26 cellular contexts compared by ENCODE assay signal in genomic region chr6:137365648-137366047, GRCh38.
DNase-seq lines count a peak whose midpoint lies in the region; ATAC-seq, FAIRE-seq and TF ChIP-seq lines count a peak whose summit lies in the region.
"Had no signal": no experiment of that assay in that cellular context is flagged by ENCODE, and none has a peak within 500 bp of the region (broad histone marks: within the 10 kb centered on the region; RNA-seq: fewer than 3 reads in every experiment).

No MANE protein-coding gene starts in this region.

- no peak overlapping the region for H3K27ac ChIP-seq in HepG2 (ENCODE audit: extremely low read length, insufficient read depth, low read length)
- H3K27ac ChIP-seq in right lobe of liver = no peak overlapping the region
- peak overlapping the region; percentile 87 for H3K27ac ChIP-seq in endodermal cell (ENCODE audit: low read depth, low read length)
- H3K27ac ChIP-seq in aorta (ENCODE audit: low read depth in 1 of 2, low read length in 2 of 2) = no peak overlapping the region
- H3K27ac ChIP-seq: 22Rv1, C4-2B, KMS-11, Peyer's patch had no signal

- DNase-seq in HepG2 (ENCODE audit: low spot score) = peak; percentile 66
- DNase-seq in right lobe of liver = no peak
- no peak for DNase-seq in endodermal cell
- DNase-seq in neural crest cell (ENCODE audit: low read depth, low spot score) = no peak
- DNase-seq in aorta = no peak
- no peak for DNase-seq in mucosa of descending colon
- DNase-seq in activated T-cell treated with anti-CD3 and anti-CD28 coated beads, Interleukin-2, amount 50 U/mL, for 72 hours = no peak
- DNase-seq: Caco-2; CD8-positive, alpha-beta T cell; EL; GF-D8; HCEC 1CT; MM.1S; NCI-H1694; NCI-H2029 treated with DMSO at 0.1 percent for 48 hours; NCI-H2227 treated with DMSO at 0.1 percent for 48 hours; Peyer's patch; SK-N-SH had no signal

- BruUV-seq in HepG2 (replicated peaks; lab: Mats Ljungman, UMichigan) = no TSS peak

- no peak overlapping the region for H3K4me3 ChIP-seq in HepG2 (replicated peaks in 1 of 3; ENCODE audit: insufficient read depth in 1 of 3, low read depth in 2 of 3, low read length in 3 of 3)
- H3K4me3 ChIP-seq in right lobe of liver = no peak overlapping the region
- H3K4me3 ChIP-seq in endodermal cell (ENCODE audit: low read length) = no peak overlapping the region
- H3K4me3 ChIP-seq in aorta (ENCODE audit: low read length in 2 of 2) = no peak overlapping the region
- H3K4me3 ChIP-seq in mucosa of descending colon = no peak overlapping the region
- H3K4me3 ChIP-seq: Peyer's patch had no signal

- H2AFZ ChIP-seq in HepG2 (ENCODE audit: low read length) = no peak overlapping the region

- H3K27ac Mint-ChIP-seq in endodermal cell (no peak overlapping the region), neural crest cell (ENCODE audit: unreplicated experiment) (peak overlapping the region; percentile 57)
- H3K27ac Mint-ChIP-seq in activated T-cell treated with anti-CD3 and anti-CD28 coated beads, Interleukin-2, amount 50 U/mL, for 72 hours = no peak overlapping the region
- H3K27ac Mint-ChIP-seq: B cell; CD8-positive, alpha-beta T cell; IgD-negative memory B cell had no signal

- in situ Hi-C loops in HepG2 (cut with HindIII; ENCODE audit: extremely low pct_ligation_motif_present, low pct_unique_long_range_greater_than_20kb) = no loop called here

- TF ChIP-seq RAD21 in HepG2 (CRISPR knock-in tag; IDR thresholded peaks at IDR 0.05) = no peak

- no peak for FAIRE-seq in HepG2 (lab: Jason Lieb, UNC)
- FAIRE-seq: GM12891, GM19239 had no signal

- H3K4me1 ChIP-seq in HepG2 (ENCODE audit: insufficient read depth, low read length) (peaks cover 28% of the 10 kb centered on the region), right lobe of liver (peaks cover 0 to 3% (median 1%) of the 10 kb centered on the region in 4 donors), endodermal cell (ENCODE audit: control insufficient read depth, insufficient read depth, low read length) (no peaks in the 10 kb centered on the region), aorta (ENCODE audit: control insufficient read depth in 1 of 2, insufficient read depth in 2 of 2, low read length in 2 of 2) (no peaks in the 10 kb centered on the region), mucosa of descending colon (ENCODE audit: low read depth) (no peaks in the 10 kb centered on the region)
- H3K4me1 ChIP-seq: Caco-2, Peyer's patch had no signal

- ATAC-seq in HepG2 (peak; percentile 76), right lobe of liver (no peak), aorta (ENCODE audit: low FRiP score) (peak; percentile 19), GM19328 (IDR thresholded peaks at IDR 0.05; ENCODE audit: unreplicated experiment) (no peak), mucosa of descending colon (no peak)
- ATAC-seq in activated T-cell treated with anti-CD3 and anti-CD28 coated beads, Interleukin-2, amount 50 U/mL, for 72 hours (replicated peaks in 1 of 2) = no peak
- ATAC-seq: CD8-positive, alpha-beta T cell had no signal

- no peaks in the 10 kb centered on the region for H3K36me3 Mint-ChIP-seq in endodermal cell (ENCODE audit: low read depth)
- H3K36me3 Mint-ChIP-seq in neural crest cell (ENCODE audit: low read depth) = no peaks in the 10 kb centered on the region
- no peaks in the 10 kb centered on the region for H3K36me3 Mint-ChIP-seq in activated T-cell treated with anti-CD3 and anti-CD28 coated beads, Interleukin-2, amount 50 U/mL, for 72 hours (ENCODE audit: insufficient read depth in 2 of 2)
- H3K36me3 Mint-ChIP-seq: CD8-positive, alpha-beta T cell had no signal

- H3K4me3 Mint-ChIP-seq in endodermal cell (no peak overlapping the region), neural crest cell (no peak overlapping the region)
- H3K4me3 Mint-ChIP-seq in activated T-cell treated with anti-CD3 and anti-CD28 coated beads, Interleukin-2, amount 50 U/mL, for 72 hours = no peak overlapping the region
- H3K4me3 Mint-ChIP-seq: B cell; CD8-positive, alpha-beta T cell; IgD-negative memory B cell had no signal

- H3K9me3 ChIP-seq in HepG2 (ENCODE audit: low read length) (no peaks in the 10 kb centered on the region), right lobe of liver (no peaks in the 10 kb centered on the region), endodermal cell (ENCODE audit: control insufficient read depth, low read length) (no peaks in the 10 kb centered on the region), aorta (ENCODE audit: control insufficient read depth, low read length) (no peaks in the 10 kb centered on the region), mucosa of descending colon (no peaks in the 10 kb centered on the region)
- H3K9me3 ChIP-seq: Caco-2, Peyer's patch, SK-N-SH had no signal

- intact Hi-C loops in HepG2 (cut with micrococcal nuclease; ENCODE audit: unreplicated experiment) = no loop called here
- intact Hi-C loops in right lobe of liver (cut with DNase I) = no loop called here
- intact Hi-C loops in aorta (cut with DNase I) = no loop called here
- intact Hi-C loops in mucosa of descending colon (cut with DNase I, micrococcal nuclease) = no loop called here

- no peaks in the 10 kb centered on the region for H3K27me3 Mint-ChIP-seq in endodermal cell (ENCODE audit: insufficient read depth)
- peaks cover 93% of the 10 kb centered on the region for H3K27me3 Mint-ChIP-seq in neural crest cell (ENCODE audit: low read depth)
- H3K27me3 Mint-ChIP-seq in activated T-cell treated with anti-CD3 and anti-CD28 coated beads, Interleukin-2, amount 50 U/mL, for 72 hours (ENCODE audit: low read depth) = no peaks in the 10 kb centered on the region
- H3K27me3 Mint-ChIP-seq: B cell, IgD-negative memory B cell had no signal

- WGBS in HepG2 (ENCODE audit: low lambda C conversion rate) = 70% methylated on average over 9 of the region's 9 CpGs
- 73% methylated on average over 3 of the region's 9 CpGs for WGBS in right lobe of liver (ENCODE audit: insufficient coverage, low coverage, low lambda C conversion rate, missing lambda C conversion rate)
- WGBS in endodermal cell (ENCODE audit: insufficient coverage in 1 of 2, insufficient read length in 1 of 2), 2 experiments = 69 to 73% methylated on average over 8 to 9 of the region's 9 CpGs
- WGBS in aorta, 2 donors = 62% methylated on average over 9 of the region's 9 CpGs

- H3K36me3 ChIP-seq in HepG2 (replicated peaks in 1 of 2; ENCODE audit: control insufficient read depth in 1 of 2, insufficient read depth in 2 of 2, low read length in 2 of 2) = no peaks in the 10 kb centered on the region
- no peaks in the 10 kb centered on the region for H3K36me3 ChIP-seq in right lobe of liver
- no peaks in the 10 kb centered on the region for H3K36me3 ChIP-seq in endodermal cell (ENCODE audit: control insufficient read depth, insufficient read depth, low read length)
- no peaks in the 10 kb centered on the region for H3K36me3 ChIP-seq in aorta (ENCODE audit: control insufficient read depth in 1 of 2, insufficient read depth in 2 of 2, low read length in 1 of 2)
- no peaks in the 10 kb centered on the region for H3K36me3 ChIP-seq in mucosa of descending colon (ENCODE audit: low read depth)
- H3K36me3 ChIP-seq: Peyer's patch had no signal

- no peaks in the 10 kb centered on the region for H3K79me2 ChIP-seq in HepG2 (ENCODE audit: insufficient read depth, low read length)

- H3K9me3 Mint-ChIP-seq in endodermal cell (no peaks in the 10 kb centered on the region), neural crest cell (no peaks in the 10 kb centered on the region)
- no peaks in the 10 kb centered on the region for H3K9me3 Mint-ChIP-seq in activated T-cell treated with anti-CD3 and anti-CD28 coated beads, Interleukin-2, amount 50 U/mL, for 72 hours
- H3K9me3 Mint-ChIP-seq: CD8-positive, alpha-beta T cell; IgD-negative memory B cell had no signal

- no peak overlapping the region for H3K4me2 ChIP-seq in HepG2 (ENCODE audit: low read depth, low read length)
- H3K4me2 ChIP-seq: KMS-11, SK-N-SH had no signal

- TF ChIP-seq EP300 in HepG2 (IDR thresholded peaks at IDR 0.05; ENCODE audit: low read depth in 2 of 2, low read length in 2 of 2) = no peak
- TF ChIP-seq EP300 in HepG2 (CRISPR knock-in tag; IDR thresholded peaks at IDR 0.05; ENCODE audit: borderline replicate concordance) = no peak

- TF ChIP-seq CTCF in HepG2 (CRISPR knock-in tag; IDR thresholded peaks at IDR 0.05) (no peak), right lobe of liver (IDR thresholded peaks at IDR 0.05) (no peak), endodermal cell (conservative IDR thresholded peaks at IDR 0.05) (no peak), neural crest cell (conservative IDR thresholded peaks at IDR 0.05) (no peak), mucosa of descending colon (IDR thresholded peaks at IDR 0.05) (no peak)

- POLR2A ChIA-PET in HepG2 (lab: Yijun Ruan, JAX) = no interaction called here

- CTCF ChIA-PET in HepG2 (lab: Yijun Ruan, JAX; ENCODE audit: low intra/inter-chr PET ratio, low total read pairs) = no interaction called here

- no peaks in the 10 kb centered on the region for H4K20me1 ChIP-seq in HepG2 (ENCODE audit: insufficient read depth, low read length)

- peaks cover 8% of the 10 kb centered on the region for H3K4me1 Mint-ChIP-seq in endodermal cell
- peaks cover 21% of the 10 kb centered on the region for H3K4me1 Mint-ChIP-seq in neural crest cell
- H3K4me1 Mint-ChIP-seq in activated T-cell treated with anti-CD3 and anti-CD28 coated beads, Interleukin-2, amount 50 U/mL, for 72 hours (ENCODE audit: low read depth) = peaks cover 27% of the 10 kb centered on the region

- no peak overlapping the region for H3K9ac ChIP-seq in HepG2 (ENCODE audit: insufficient read depth, low read depth, low read length)
- no peak overlapping the region for H3K9ac ChIP-seq in endodermal cell (ENCODE audit: extremely low read depth, low read length, poor library complexity, severe bottlenecking)
- H3K9ac ChIP-seq: KMS-11, SK-N-SH had no signal

- no peak for TF ChIP-seq POLR2A in HepG2 (IDR thresholded peaks at IDR 0.05; ENCODE audit: insufficient read depth in 1 of 2, low read depth in 2 of 2, low read length in 2 of 2)
- TF ChIP-seq POLR2A in right lobe of liver (IDR thresholded peaks at IDR 0.05) = no peak

- no peaks in the 10 kb centered on the region for H3K27me3 ChIP-seq in HepG2 (ENCODE audit: control insufficient read depth in 1 of 2, insufficient read depth in 2 of 2, low read length in 2 of 2)
- no peaks in the 10 kb centered on the region for H3K27me3 ChIP-seq in right lobe of liver
- no peaks in the 10 kb centered on the region for H3K27me3 ChIP-seq in endodermal cell (ENCODE audit: control insufficient read depth, insufficient read depth, low read length, poor library complexity, severe bottlenecking)
- H3K27me3 ChIP-seq in aorta (ENCODE audit: control insufficient read depth in 1 of 2, insufficient read depth in 2 of 2, low read length in 1 of 2) = no peaks in the 10 kb centered on the region
- H3K27me3 ChIP-seq: Peyer's patch had no signal

TF ChIP-seq in HepG2, 621 proteins besides CTCF, POLR2A, EP300 and RAD21 (continues in another document):
- peak; percentile 61; the same call in 1 of the 2 replicates for TF ChIP-seq SOX5 (CRISPR knock-in tag; IDR thresholded peaks at IDR 0.05; ENCODE audit: borderline replicate concordance)
- TF ChIP-seq BHLHE40 (IDR thresholded peaks at IDR 0.05; ENCODE audit: low read length) = no peak

Comparison
In these comparisons a context has a peak if more than half of its experiments do, and no peak if none do; other contexts are left out.
1. ATAC-seq: peak in HepG2 (single experiment) and aorta (single experiment); none in right lobe of liver (0 of 4), GM19328 (single experiment), mucosa of descending colon (single experiment) and activated T-cell treated with anti-CD3 and anti-CD28 coated beads, Interleukin-2, amount 50 U/mL, for 72 hours (0 of 2).